ENCODE assay signal across 8 cellular contexts in genomic region chr22:23179381-23180294, GRCh38. TPM values are rescaled to one million over a fixed set of nuclear protein-coding genes. Genes with fewer than 3 reads are reported as not detected.
DNase-seq lines count a peak whose midpoint lies in the region; ATAC-seq, FAIRE-seq and TF ChIP-seq lines count a peak whose summit lies in the region.

No MANE protein-coding gene starts in this region.

- H3F3A ChIP-seq in SU-DHL-6 (ENCODE audit: insufficient read depth): no peaks in the 10 kb centered on the region

- H3K36me3 ChIP-seq in HCT116 (ENCODE audit: control insufficient read depth in 1 of 2, insufficient read depth in 2 of 2, low read length in 2 of 2) (peaks cover 0 to 8% of the 10 kb centered on the region in 2 experiments; a peak in 1 of 4 replicates), SU-DHL-6 (ENCODE audit: low read length) (no peaks in the 10 kb centered on the region), endothelial cell of umbilical vein (ENCODE audit: control insufficient read depth in 2 of 2, extremely low read depth in 1 of 2, insufficient read depth in 2 of 2, low read length in 2 of 2) (peaks cover 0 to 5% of the 10 kb centered on the region in 2 experiments)

- peaks cover 14 to 18% of the 10 kb centered on the region in 2 experiments; a peak in 2 of 4 replicates for H3K9me3 ChIP-seq in HCT116 (ENCODE audit: control insufficient read depth in 1 of 2, insufficient read depth in 1 of 2, low read depth in 1 of 2, low read length in 2 of 2)
- H3K9me3 ChIP-seq in SU-DHL-6 (ENCODE audit: insufficient read depth, low read length): peaks cover 3% of the 10 kb centered on the region; the same call in 1 of the 2 replicates
- no peaks in the 10 kb centered on the region for H3K9me3 ChIP-seq in endothelial cell of umbilical vein (replicated peaks; ENCODE audit: control insufficient read depth, insufficient read depth, low read length)

- FAIRE-seq in endothelial cell of umbilical vein (lab: Jason Lieb, UNC): peak; percentile 53

- H3K4me1 ChIP-seq in HCT116 (ENCODE audit: control insufficient read depth in 1 of 2, insufficient read depth in 2 of 2, low read length in 2 of 2) (peaks cover 34 to 44% of the 10 kb centered on the region in 2 experiments), endothelial cell of umbilical vein (ENCODE audit: control insufficient read depth, extremely low read depth, insufficient read depth, low read length) (peaks cover 29% of the 10 kb centered on the region)

- peak overlapping the region; percentile 41; the same call in 1 of the 2 replicates for H3K9ac ChIP-seq in HCT116 (ENCODE audit: low read length)
- no peak overlapping the region; the same call in 1 of the 2 replicates for H3K9ac ChIP-seq in SU-DHL-6 (ENCODE audit: low read length)
- H3K9ac ChIP-seq in endothelial cell of umbilical vein (replicated peaks; ENCODE audit: extremely low read depth, insufficient read depth, low read length): peak overlapping the region; percentile 48

- no peak for TF ChIP-seq POLR2A in HCT116 (IDR thresholded peaks at IDR 0.05; ENCODE audit: borderline replicate concordance, extremely low read depth, insufficient read depth, insufficient read length)
- no peak for TF ChIP-seq POLR2A in endothelial cell of umbilical vein (IDR thresholded peaks at IDR 0.05; ENCODE audit: low read depth, low read length)

- no peaks in the 10 kb centered on the region for H3K9me2 ChIP-seq in HCT116 (ENCODE audit: insufficient read depth)
- no peaks in the 10 kb centered on the region for H3K9me2 ChIP-seq in SU-DHL-6 (replicated peaks; ENCODE audit: insufficient read depth, low read length)

- intact Hi-C loops in HCT116 (cut with micrococcal nuclease): loop anchor here (5.0 kb wide), 1 partner anchor 208 kb away; no protein-coding TSS in a partner anchor
- intact Hi-C loops in endothelial cell of umbilical vein (cut with micrococcal nuclease): loop anchor here (10.0 kb wide), 1 partner anchor 355 kb away; no protein-coding TSS in a partner anchor

- RAD21 ChIA-PET in HCT116 (lab: Charles Lee; ENCODE audit: low non-redundant PET in 1 of 2, low total read pairs in 2 of 2, uncharacterized antibody in 2 of 2, unreplicated experiment in 2 of 2): no interaction called here

- H3K36me3 Mint-ChIP-seq in nephron progenitor cell (ENCODE audit: low read depth): peaks cover 20% of the 10 kb centered on the region

- peaks cover 35% of the 10 kb centered on the region for H3K79me2 ChIP-seq in HCT116 (ENCODE audit: insufficient read depth, low read length)
- H3K79me2 ChIP-seq in SU-DHL-6 (ENCODE audit: insufficient read depth, low read length): no peaks in the 10 kb centered on the region
- H3K79me2 ChIP-seq in endothelial cell of umbilical vein (ENCODE audit: control insufficient read depth, insufficient read depth, low read length): peaks cover 41% of the 10 kb centered on the region

- H4K20me1 ChIP-seq in HCT116 (ENCODE audit: insufficient read depth): peaks cover 6% of the 10 kb centered on the region; the same call in 1 of the 2 replicates
- H4K20me1 ChIP-seq in SU-DHL-6 (ENCODE audit: low read depth, low read length): no peaks in the 10 kb centered on the region
- no peaks in the 10 kb centered on the region for H4K20me1 ChIP-seq in endothelial cell of umbilical vein (replicated peaks; ENCODE audit: control insufficient read depth, extremely low read depth, insufficient read depth, low read length)

- TF ChIP-seq RAD21 in HCT116 (IDR thresholded peaks at IDR 0.05; ENCODE audit: low read depth): no peak

- DNase-seq in HCT116 (ENCODE audit: low read depth, low spot score) (no peak), endothelial cell of umbilical vein (ENCODE audit: low read depth, low spot score) (peak; percentile 50), nephron progenitor cell (no peak), epidermal melanocyte (ENCODE audit: insufficient read length, low spot score) (no peak), NCI-H226 (no peak), NCI-H524 treated with DMSO at 0.1 percent for 48 hours (lab: John Stamatoyannopoulos, UW) (no peak)

- H3K4me2 ChIP-seq in HCT116 (ENCODE audit: low read length) (peak overlapping the region; percentile 67), SU-DHL-6 (ENCODE audit: low read depth, low read length, poor library complexity, severe bottlenecking) (peak overlapping the region; percentile 39), endothelial cell of umbilical vein (ENCODE audit: insufficient read depth, low read length) (peak overlapping the region; percentile 31)

- peak overlapping the region; percentile 83; the same call in 1 of the 2 replicates for H3K27ac ChIP-seq in HCT116 (ENCODE audit: low read depth, low read length)
- no peak overlapping the region for H3K27ac ChIP-seq in SU-DHL-6 (ENCODE audit: low read depth, low read length)
- H3K27ac ChIP-seq in endothelial cell of umbilical vein (ENCODE audit: insufficient read depth, low read depth, low read length): peak overlapping the region; percentile 53

- H2AFZ ChIP-seq in HCT116 (ENCODE audit: low read depth, low read length, poor library complexity, severe bottlenecking) (no peak overlapping the region), SU-DHL-6 (ENCODE audit: low read depth, low read length, severe bottlenecking) (no peak overlapping the region), endothelial cell of umbilical vein (ENCODE audit: low read depth, low read length) (peak overlapping the region; percentile 74)

- BruUV-seq in HCT116 (replicated peaks; lab: Mats Ljungman, UMichigan) (no TSS peak), endothelial cell of umbilical vein (replicated peaks; lab: Mats Ljungman, UMichigan) (no TSS peak)

- H3K27me3 Mint-ChIP-seq in nephron progenitor cell (ENCODE audit: low read depth, poor library complexity): peaks cover 17% of the 10 kb centered on the region

- H3K9me1 ChIP-seq in endothelial cell of umbilical vein (replicated peaks; ENCODE audit: control insufficient read depth, extremely low read depth, insufficient read depth, low read length): no peaks in the 10 kb centered on the region

- peak overlapping the region; percentile 61 for H3K27ac Mint-ChIP-seq in nephron progenitor cell

- dilution Hi-C loops in endothelial cell of umbilical vein (cut with MboI; ENCODE audit: extremely low pct_ligation_motif_present, low sequenced_read_pairs): no loop called here

- peak; percentile 6 for ATAC-seq in HCT116
- no peak for ATAC-seq in HG03175 (IDR thresholded peaks at IDR 0.05; ENCODE audit: unreplicated experiment)

- H3K4me3 ChIP-seq in HCT116 (replicated peaks in 1 of 2; ENCODE audit: low read depth in 1 of 2, low read length in 2 of 2): peak overlapping the region; percentile 38 to 52
- H3K4me3 ChIP-seq in SU-DHL-6 (ENCODE audit: insufficient read depth, low read length, poor library complexity, severe bottlenecking): peak overlapping the region; percentile 35
- peak overlapping the region in 2 of 3 experiments; percentile 40 to 90 for H3K4me3 ChIP-seq in endothelial cell of umbilical vein (replicated peaks in 1 of 3; ENCODE audit: insufficient read depth in 1 of 3, low read depth in 1 of 3, low read length in 3 of 3)

- H3K27me3 ChIP-seq in HCT116 (ENCODE audit: insufficient read depth, low read length) (no peaks in the 10 kb centered on the region), SU-DHL-6 (ENCODE audit: low read length) (no peaks in the 10 kb centered on the region), endothelial cell of umbilical vein (ENCODE audit: control insufficient read depth in 2 of 2, insufficient read depth in 2 of 2, low read length in 2 of 2) (no peaks in the 10 kb centered on the region)

- CTCF ChIA-PET in HCT116 (lab: Charles Lee) (interaction anchor here (0.7 to 4.3 kb wide), 5 partner anchors 35 to 206 kb away, joined by 3 to 59 read pairs (median 7); partner anchors contain the start of gene RAB36), endothelial cell of umbilical vein (lab: Charles Lee) (interaction anchor here (1.0 to 12.6 kb wide), 13 partner anchors 34 to 208 kb away, joined by 3 to 451 read pairs (median 5); no protein-coding TSS in a partner anchor)

- H3K4me1 Mint-ChIP-seq in nephron progenitor cell: peaks cover 47% of the 10 kb centered on the region

- H3K4me3 Mint-ChIP-seq in nephron progenitor cell: peak overlapping the region; percentile 82

- peaks cover 24% of the 10 kb centered on the region for H3K9me3 Mint-ChIP-seq in nephron progenitor cell

- TF ChIP-seq CTCF in HCT116 (IDR thresholded peaks at IDR 0.05 in 2 of 3, conservative IDR thresholded peaks at IDR 0.05 in 1 of 3; ENCODE audit: borderline replicate concordance in 1 of 3, insufficient read depth in 1 of 3, low read depth in 2 of 3, low read length in 2 of 3) (no peak), SU-DHL-6 (IDR thresholded peaks at IDR 0.05; ENCODE audit: insufficient read depth, low read length, poor library complexity, severe bottlenecking) (no peak), endothelial cell of umbilical vein (IDR thresholded peaks at IDR 0.05; ENCODE audit: extremely low read depth in 1 of 2, insufficient read depth in 1 of 2, low read depth in 1 of 2, low read length in 2 of 2) (no peak), nephron progenitor cell (IDR thresholded peaks at IDR 0.05) (no peak)

- POLR2A ChIA-PET in HCT116 (lab: Charles Lee) (no interaction called here), endothelial cell of umbilical vein (lab: Charles Lee) (interaction anchor here (1.7 kb wide), 1 partner anchor 102 kb away, joined by 7 read pairs; no protein-coding TSS in a partner anchor)

RNA-seq across cellular contexts. Expression of gene BCR, which starts 0.7 kb away (rescaled TPM):
- 39.7 TPM for total RNA-seq in HCT116 (2021; ENCODE audit: unreplicated experiment)
- 31.2 and 44.1 TPM in 2 replicates for polyA plus RNA-seq in HCT116 (2012)
- 129 and 131 TPM in 2 replicates for total RNA-seq in endothelial cell of umbilical vein
- polyA plus RNA-seq in endothelial cell of umbilical vein: 105 and 141 TPM in 2 replicates
- 167 and 188 TPM in 2 replicates for polyA plus RNA-seq in endothelial cell of umbilical vein (2011; cell fraction: cytosol; rRNA removed)
- polyA plus RNA-seq in endothelial cell of umbilical vein (2011; cell fraction: nucleus; rRNA removed): 209 and 215 TPM in 2 replicates
- 113 and 163 TPM in 2 replicates for polyA plus RNA-seq in endothelial cell of umbilical vein (2012)
- polyA minus RNA-seq in endothelial cell of umbilical vein: 216 and 282 TPM in 2 replicates
- polyA minus RNA-seq in endothelial cell of umbilical vein (2011; cell fraction: cytosol; rRNA and poly(A)+ RNA removed): 26.9 TPM
- 113 and 114 TPM in 2 replicates for polyA minus RNA-seq in endothelial cell of umbilical vein (2011; cell fraction: nucleus; rRNA and poly(A)+ RNA removed)

RNA-seq across cellular contexts. Expression of gene RAB36, which starts 34.4 kb away (rescaled TPM):
- 6.1 TPM for total RNA-seq in HCT116 (2021; ENCODE audit: unreplicated experiment)
- polyA plus RNA-seq in HCT116 (2012): 2.9 and 3.0 TPM in 2 replicates
- 2.6 and 2.7 TPM in 2 replicates for total RNA-seq in endothelial cell of umbilical vein
- 3.1 and 3.3 TPM in 2 replicates for polyA plus RNA-seq in endothelial cell of umbilical vein
- polyA plus RNA-seq in endothelial cell of umbilical vein (2011; cell fraction: cytosol; rRNA removed): 2.0 and 2.2 TPM in 2 replicates
- polyA plus RNA-seq in endothelial cell of umbilical vein (2011; cell fraction: nucleus; rRNA removed): 2.6 and 3.4 TPM in 2 replicates
- polyA plus RNA-seq in endothelial cell of umbilical vein (2012): 1.7 and 2.2 TPM in 2 replicates
- polyA minus RNA-seq in endothelial cell of umbilical vein: 2.3 and 4.9 TPM in 2 replicates
- not detected for polyA minus RNA-seq in endothelial cell of umbilical vein (2011; cell fraction: cytosol; rRNA and poly(A)+ RNA removed)
- 0.96 and 2.6 TPM in 2 replicates for polyA minus RNA-seq in endothelial cell of umbilical vein (2011; cell fraction: nucleus; rRNA and poly(A)+ RNA removed)

RNA-seq across cellular contexts. Expression of gene RSPH14, which starts 37.8 kb away (rescaled TPM):
- total RNA-seq in HCT116 (2021; ENCODE audit: unreplicated experiment): 0.42 TPM
- 0.53 and 1.1 TPM in 2 replicates for polyA plus RNA-seq in HCT116 (2012)
- not detected in 2 replicates for total RNA-seq in endothelial cell of umbilical vein
- 0.25 TPM in 1 of 2 replicates, not detected in the other for polyA plus RNA-seq in endothelial cell of umbilical vein
- polyA plus RNA-seq in endothelial cell of umbilical vein (2011; cell fraction: cytosol; rRNA removed): 0.20 TPM in 1 of 2 replicates, not detected in the other
- polyA plus RNA-seq in endothelial cell of umbilical vein (2011; cell fraction: nucleus; rRNA removed): not detected in 2 replicates
- polyA plus RNA-seq in endothelial cell of umbilical vein (2012): not detected in 2 replicates
- polyA minus RNA-seq in endothelial cell of umbilical vein: not detected in 2 replicates
- not detected for polyA minus RNA-seq in endothelial cell of umbilical vein (2011; cell fraction: cytosol; rRNA and poly(A)+ RNA removed)
- not detected in 2 replicates for polyA minus RNA-seq in endothelial cell of umbilical vein (2011; cell fraction: nucleus; rRNA and poly(A)+ RNA removed)
